In genomic region chr7:152706465-152706864, GRCh38 we compare ENCODE assay signal across 10 cellular contexts. TPM values are rescaled to one million over a fixed set of nuclear protein-coding genes. Genes with fewer than 3 reads are reported as not detected.
DNase-seq lines count a peak whose midpoint lies in the region; ATAC-seq and TF ChIP-seq lines count a peak whose summit lies in the region.
"Had no signal": no experiment of that assay in that cellular context is flagged by ENCODE, and none has a peak within 500 bp of the region (broad histone marks: within the 10 kb centered on the region; RNA-seq: fewer than 3 reads in every experiment).

No MANE protein-coding gene starts in this region.

- WGBS in SK-N-SH (ENCODE audit: low lambda C conversion rate), result 50% methylated on average over 6 of the region's 6 CpGs

- H3K27ac Mint-ChIP-seq in naive thymus-derived CD4-positive, alpha-beta T cell, result no peak overlapping the region
- no peak overlapping the region for H3K27ac Mint-ChIP-seq in Caco-2 (ENCODE audit: unreplicated experiment)
- H3K27ac Mint-ChIP-seq in activated T-helper 2 cell treated with anti-CD3 and anti-CD28 coated beads, Interferon-gamma antibody, Interleukin-2, Interleukin-4, amounts not matched to agents 10 μg/mL and 5 μg/mL and 100 μg/mL, durations not matched to agents 14 hours and 24 hours and 36 hours, result no peak overlapping the region

- H3K4me3 ChIP-seq in SK-N-SH (ENCODE audit: low read depth in 2 of 2, low read length in 1 of 2), result no peak overlapping the region
- H3K4me3 ChIP-seq in foreskin fibroblast (ENCODE audit: low read depth in 1 of 2, low read length in 2 of 2), result peak overlapping the region; percentile 8 to 30
- H3K4me3 ChIP-seq in naive thymus-derived CD4-positive, alpha-beta T cell (ENCODE audit: low read length), result no peak overlapping the region
- H3K4me3 ChIP-seq in Caco-2 (ENCODE audit: low read depth, low read length), result no peak overlapping the region
- H3K4me3 ChIP-seq: ovary had no signal

- peaks cover 0 to 5% (median 0%) of the 10 kb centered on the region in 7 donors for H3K4me1 Mint-ChIP-seq in naive thymus-derived CD4-positive, alpha-beta T cell
- H3K4me1 Mint-ChIP-seq in Caco-2 (ENCODE audit: low read depth, unreplicated experiment), result no peaks in the 10 kb centered on the region
- H3K4me1 Mint-ChIP-seq in activated T-helper 2 cell treated with anti-CD3 and anti-CD28 coated beads, Interferon-gamma antibody, Interleukin-2, Interleukin-4, amounts not matched to agents 10 μg/mL and 5 μg/mL and 100 μg/mL, durations not matched to agents 14 hours and 24 hours and 36 hours (ENCODE audit: low read depth), result no peaks in the 10 kb centered on the region

- H4K20me1 ChIP-seq in SK-N-SH (ENCODE audit: insufficient read depth), result no peaks in the 10 kb centered on the region

- ATAC-seq in SK-N-SH treated with all-trans-retinoic acid at 6 μM for 48 hours (peak; percentile 19; the same call in 1 of the 3 replicates), HG03439 (IDR thresholded peaks at IDR 0.05; ENCODE audit: unreplicated experiment) (peak; percentile 36)
- ATAC-seq in naive thymus-derived CD4-positive, alpha-beta T cell, result no peak

- H3K4me3 Mint-ChIP-seq in naive thymus-derived CD4-positive, alpha-beta T cell, result no peak overlapping the region
- no peak overlapping the region for H3K4me3 Mint-ChIP-seq in Caco-2 (ENCODE audit: unreplicated experiment)
- H3K4me3 Mint-ChIP-seq in activated T-helper 2 cell treated with anti-CD3 and anti-CD28 coated beads, Interferon-gamma antibody, Interleukin-2, Interleukin-4, amounts not matched to agents 10 μg/mL and 5 μg/mL and 100 μg/mL, durations not matched to agents 14 hours and 24 hours and 36 hours (ENCODE audit: low read depth), result no peak overlapping the region

- H3K27me3 ChIP-seq in SK-N-SH (ENCODE audit: insufficient read depth) (no peaks in the 10 kb centered on the region), Caco-2 (replicated peaks; ENCODE audit: control insufficient read depth, insufficient read depth, low read length) (no peaks in the 10 kb centered on the region)
- no peaks in the 10 kb centered on the region for H3K27me3 ChIP-seq in naive thymus-derived CD4-positive, alpha-beta T cell (ENCODE audit: control insufficient read depth in 2 of 2, insufficient read depth in 2 of 2, low read length in 2 of 2)
- H3K27me3 ChIP-seq: ovary had no signal

- no peak for TF ChIP-seq EP300 in SK-N-SH (IDR thresholded peaks at IDR 0.05; ENCODE audit: borderline replicate concordance in 1 of 2, low read depth in 1 of 2, low read length in 1 of 2)

- peaks cover 0 to 4% (median 0%) of the 10 kb centered on the region in 5 donors for H3K36me3 Mint-ChIP-seq in naive thymus-derived CD4-positive, alpha-beta T cell
- H3K36me3 Mint-ChIP-seq in Caco-2 (ENCODE audit: insufficient read depth, unreplicated experiment), result no peaks in the 10 kb centered on the region
- no peaks in the 10 kb centered on the region for H3K36me3 Mint-ChIP-seq in activated T-helper 2 cell treated with anti-CD3 and anti-CD28 coated beads, Interferon-gamma antibody, Interleukin-2, Interleukin-4, amounts not matched to agents 10 μg/mL and 5 μg/mL and 100 μg/mL, durations not matched to agents 14 hours and 24 hours and 36 hours (ENCODE audit: low read depth)

- no peak overlapping the region for H3K4me2 ChIP-seq in SK-N-SH

- intact Hi-C loops in naive thymus-derived CD4-positive, alpha-beta T cell (cut with micrococcal nuclease), result loop anchor here (2.0 to 10.0 kb wide), 4 partner anchors 370 to 774 kb away; no protein-coding TSS in a partner anchor
- intact Hi-C loops in Caco-2 (cut with micrococcal nuclease; ENCODE audit: unreplicated experiment), result loop anchor here (5.0 kb wide), 1 partner anchor 369 kb away; no protein-coding TSS in a partner anchor
- intact Hi-C loops in activated T-helper 2 cell treated with anti-CD3 and anti-CD28 coated beads, Interferon-gamma antibody, Interleukin-2, Interleukin-4, amounts not matched to agents 10 μg/mL and 5 μg/mL and 100 μg/mL, durations not matched to agents 14 hours and 24 hours and 36 hours (cut with micrococcal nuclease), result no loop called here

- no peak overlapping the region for H2AFZ ChIP-seq in SK-N-SH (ENCODE audit: low read depth)

- H3K9me2 ChIP-seq in SK-N-SH, result no peaks in the 10 kb centered on the region

- TF ChIP-seq CTCF in SK-N-SH (IDR thresholded peaks at IDR 0.05) (no peak), foreskin fibroblast (IDR thresholded peaks at IDR 0.05; ENCODE audit: low read depth, low read length) (no peak), Caco-2 (IDR thresholded peaks at IDR 0.05; ENCODE audit: insufficient read depth in 1 of 2, low read depth in 1 of 2, low read length in 1 of 2, severe bottlenecking in 1 of 2, unreplicated experiment in 1 of 2) (no peak)

- no peak overlapping the region for H3K9ac ChIP-seq in SK-N-SH

- TF ChIP-seq RAD21 in SK-N-SH (IDR thresholded peaks at IDR 0.05; ENCODE audit: low read length), result no peak

- POLR2A ChIA-PET in SK-N-SH (lab: Yijun Ruan, JAX), result no interaction called here
- POLR2A ChIA-PET in naive thymus-derived CD4-positive, alpha-beta T cell (lab: Charles Lee), result interaction anchor here (0.5 to 0.8 kb wide), 2 partner anchors 9 to 370 kb away, joined by 3 to 7 read pairs; no protein-coding TSS in a partner anchor
- POLR2A ChIA-PET in Caco-2 (lab: Charles Lee), result no interaction called here

- H3K27me3 Mint-ChIP-seq in naive thymus-derived CD4-positive, alpha-beta T cell, result no peaks in the 10 kb centered on the region
- no peaks in the 10 kb centered on the region for H3K27me3 Mint-ChIP-seq in Caco-2 (ENCODE audit: insufficient read depth, unreplicated experiment)
- no peaks in the 10 kb centered on the region for H3K27me3 Mint-ChIP-seq in activated T-helper 2 cell treated with anti-CD3 and anti-CD28 coated beads, Interferon-gamma antibody, Interleukin-2, Interleukin-4, amounts not matched to agents 10 μg/mL and 5 μg/mL and 100 μg/mL, durations not matched to agents 14 hours and 24 hours and 36 hours (ENCODE audit: low read depth)

- peaks cover 5 to 27% (median 13%) of the 10 kb centered on the region in 11 donors for H3K9me3 Mint-ChIP-seq in naive thymus-derived CD4-positive, alpha-beta T cell
- H3K9me3 Mint-ChIP-seq in Caco-2 (ENCODE audit: unreplicated experiment), result peaks cover 16% of the 10 kb centered on the region
- peaks cover 18% of the 10 kb centered on the region for H3K9me3 Mint-ChIP-seq in activated T-helper 2 cell treated with anti-CD3 and anti-CD28 coated beads, Interferon-gamma antibody, Interleukin-2, Interleukin-4, amounts not matched to agents 10 μg/mL and 5 μg/mL and 100 μg/mL, durations not matched to agents 14 hours and 24 hours and 36 hours

- no peaks in the 10 kb centered on the region for H3K79me2 ChIP-seq in SK-N-SH (ENCODE audit: insufficient read depth)

- H3K4me1 ChIP-seq in SK-N-SH (ENCODE audit: control insufficient read depth in 1 of 2, insufficient read depth in 2 of 2, low read depth in 1 of 2, low read length in 1 of 2) (no peaks in the 10 kb centered on the region), Caco-2 (no peaks in the 10 kb centered on the region)
- H3K4me1 ChIP-seq in naive thymus-derived CD4-positive, alpha-beta T cell (ENCODE audit: control insufficient read depth in 2 of 2, insufficient read depth in 2 of 2, low read length in 2 of 2), result no peaks in the 10 kb centered on the region

- H3F3A ChIP-seq in SK-N-SH (replicated peaks; ENCODE audit: insufficient read depth), result no peaks in the 10 kb centered on the region

- no TSS peak for BruUV-seq in Caco-2 (replicated peaks; lab: Mats Ljungman, UMichigan)

- no peak overlapping the region for H3K27ac ChIP-seq in SK-N-SH (ENCODE audit: low read depth in 2 of 2, low read length in 1 of 2)
- H3K27ac ChIP-seq in naive thymus-derived CD4-positive, alpha-beta T cell (ENCODE audit: low read depth, low read length), result no peak overlapping the region
- H3K27ac ChIP-seq: ovary had no signal

- DNase-seq in SK-N-SH (no peak), foreskin fibroblast (no peak), NCI-H510A treated with DMSO at 0.1 percent for 48 hours (lab: John Stamatoyannopoulos, UW) (no peak), Caco-2 (no peak)
- DNase-seq in naive thymus-derived CD4-positive, alpha-beta T cell, result no peak
- DNase-seq in activated T-helper 2 cell treated with anti-CD3 and anti-CD28 coated beads, Interferon-gamma antibody, Interleukin-2, Interleukin-4, amounts not matched to agents 10 μg/mL and 5 μg/mL and 100 μg/mL, durations not matched to agents 14 hours and 24 hours and 36 hours (ENCODE audit: low spot score), result no peak
- DNase-seq: 8988T had no signal

- H3K9me3 ChIP-seq in SK-N-SH (0 out of 2 replicates have a peak, but pooled peaks cover 9% of the 10 kb centered on the region), Caco-2 (peaks cover 14% of the 10 kb centered on the region)
- H3K9me3 ChIP-seq in naive thymus-derived CD4-positive, alpha-beta T cell (ENCODE audit: control insufficient read depth in 2 of 3, low read length in 3 of 3), result peaks cover 0 to 15% (median 5%) of the 10 kb centered on the region in 3 experiments

- CTCF ChIA-PET in SK-N-SH (lab: Yijun Ruan, JAX), result interaction anchor here (0.6 to 2.6 kb wide), 53 partner anchors 9 to 924 kb away, joined by 3 to 65 read pairs (median 4); partner anchors contain the start of gene KMT2C
- CTCF ChIA-PET in naive thymus-derived CD4-positive, alpha-beta T cell (lab: Charles Lee), result interaction anchor here (0.7 to 1.6 kb wide), 5 partner anchors 364 to 562 kb away, joined by 3 to 17 read pairs (median 3); no protein-coding TSS in a partner anchor
- CTCF ChIA-PET in Caco-2 (lab: Charles Lee), result interaction anchor here (1.5 kb wide), 1 partner anchor 569 kb away, joined by 3 read pairs; no protein-coding TSS in a partner anchor

- no peaks in the 10 kb centered on the region for H3K36me3 ChIP-seq in SK-N-SH (replicated peaks in 1 of 2; ENCODE audit: control insufficient read depth in 1 of 2, insufficient read depth in 2 of 2, low read length in 1 of 2)
- H3K36me3 ChIP-seq in naive thymus-derived CD4-positive, alpha-beta T cell (ENCODE audit: control insufficient read depth in 2 of 3, insufficient read depth in 3 of 3, low read length in 3 of 3), result no peaks in the 10 kb centered on the region
- H3K36me3 ChIP-seq in Caco-2 (ENCODE audit: control insufficient read depth, insufficient read depth, low read length), result no peaks in the 10 kb centered on the region
- H3K36me3 ChIP-seq: ovary had no signal

RNA-seq across cellular contexts. Expression of gene XRCC2, which starts 30.5 kb away (rescaled TPM):
- 3.1 and 3.4 TPM in 2 replicates for polyA plus RNA-seq in SK-N-SH (2012; rRNA removed)
- polyA plus RNA-seq in SK-N-SH (2012; cell fraction: cytosol; rRNA removed), result 2.6 and 2.7 TPM in 2 replicates
- 5.8 and 7.3 TPM in 2 replicates for polyA plus RNA-seq in SK-N-SH (2012; cell fraction: nucleus; rRNA removed)
- total RNA-seq in naive thymus-derived CD4-positive, alpha-beta T cell, result 10 to 100 TPM in 1 of 5 experiments, 1 to 10 TPM in 2, under 1 TPM in 2; 0.48 to 13.8 (median 1.2) TPM
- under 1 TPM; 0.20 to 0.41 TPM for polyA plus RNA-seq in naive thymus-derived CD4-positive, alpha-beta T cell
- 16.8 and 18.5 TPM in 2 replicates for total RNA-seq in Caco-2 (2022)
- 21.8 and 22.2 TPM in 2 replicates for total RNA-seq in activated T-helper 2 cell treated with anti-CD3 and anti-CD28 coated beads, Interferon-gamma antibody, Interleukin-2, Interleukin-4, amounts not matched to agents 10 μg/mL and 5 μg/mL and 100 μg/mL, durations not matched to agents 14 hours and 24 hours and 36 hours

RNA-seq across cellular contexts. Expression of gene ACTR3B, which starts 53.1 kb away (rescaled TPM):
- polyA plus RNA-seq in SK-N-SH (2012; rRNA removed), result 22.3 and 22.9 TPM in 2 replicates
- 23.0 and 28.2 TPM in 2 replicates for polyA plus RNA-seq in SK-N-SH (2012; cell fraction: cytosol; rRNA removed)
- polyA plus RNA-seq in SK-N-SH (2012; cell fraction: nucleus; rRNA removed), result 22.4 and 25.8 TPM in 2 replicates
- 10 to 100 TPM in 2 of 5 experiments, 1 to 10 TPM in 3; 5.6 to 12.5 (median 9.3) TPM for total RNA-seq in naive thymus-derived CD4-positive, alpha-beta T cell
- polyA plus RNA-seq in naive thymus-derived CD4-positive, alpha-beta T cell, result 10 to 100 TPM in 1 of 2 donors, 1 to 10 TPM in 1; 5.3 to 18.9 TPM
- total RNA-seq in Caco-2 (2022), result 20.2 and 20.9 TPM in 2 replicates
- 9.6 and 10.2 TPM in 2 replicates for total RNA-seq in activated T-helper 2 cell treated with anti-CD3 and anti-CD28 coated beads, Interferon-gamma antibody, Interleukin-2, Interleukin-4, amounts not matched to agents 10 μg/mL and 5 μg/mL and 100 μg/mL, durations not matched to agents 14 hours and 24 hours and 36 hours

Comparison
In these comparisons a context has a peak if more than half of its experiments do, and no peak if none do; other contexts are left out.
1. H3K4me3 ChIP-seq: peak in foreskin fibroblast (2 of 2); none in SK-N-SH (0 of 2), naive thymus-derived CD4-positive, alpha-beta T cell (single experiment) and Caco-2 (single experiment).